In the genomic region with DNA sequence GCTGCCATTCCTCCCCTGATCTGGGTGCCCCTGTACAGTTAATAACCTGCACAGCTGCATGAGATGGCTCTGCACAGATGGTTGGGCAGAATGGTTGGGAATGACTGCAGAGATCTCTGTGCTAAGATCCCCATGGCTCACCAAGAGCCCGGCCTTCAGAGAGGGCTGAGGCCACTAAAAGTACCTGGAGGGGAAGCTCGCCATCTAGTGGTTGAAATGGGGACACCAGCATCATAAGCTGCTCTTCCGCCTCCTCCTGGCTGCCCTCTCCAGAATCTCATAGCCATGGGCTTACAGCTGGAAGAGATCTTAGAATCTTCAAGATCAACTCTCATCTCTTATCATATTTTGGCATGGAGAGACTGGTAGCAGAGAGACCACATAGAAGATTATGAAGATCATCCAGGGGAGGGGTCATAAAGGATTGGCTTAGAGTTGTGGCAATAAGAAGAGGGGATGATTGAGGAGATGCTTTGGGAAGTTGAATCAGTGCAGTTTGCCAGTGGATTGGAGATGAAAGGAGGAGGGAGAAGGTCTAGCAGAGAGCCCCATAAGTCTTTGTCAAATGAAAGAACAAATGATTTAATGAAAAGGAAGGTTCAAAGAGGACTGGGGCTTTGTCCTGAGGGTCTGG, we compare ENCODE assay signal across 9 cellular contexts. TPM values are rescaled to one million over a fixed set of nuclear protein-coding genes. Genes with fewer than 3 reads are reported as not detected.
DNase-seq lines count a peak whose midpoint lies in the region; ATAC-seq and TF ChIP-seq lines count a peak whose summit lies in the region.
"Had no signal": no experiment of that assay in that cellular context is flagged by ENCODE, and none has a peak within 500 bp of the region (broad histone marks: within the 10 kb centered on the region; RNA-seq: fewer than 3 reads in every experiment).

No MANE protein-coding gene starts in this region.

- POLR2A ChIA-PET in activated B cell treated with CpG ODN at 0.5 μM for 24 hours (lab: Charles Lee), result no interaction called here

- H3K4me3 Mint-ChIP-seq in activated B cell treated with CpG ODN at 0.5 μM for 24 hours, result no peak overlapping the region
- no peak overlapping the region for H3K4me3 Mint-ChIP-seq in central memory CD8-positive, alpha-beta T cell

- CTCF ChIA-PET in activated B cell treated with CpG ODN at 0.5 μM for 24 hours (lab: Charles Lee), result interaction anchor here (0.6 to 4.0 kb wide), 18 partner anchors 11 to 634 kb away, joined by 3 to 35 read pairs (median 4); partner anchors contain the start of gene NECTIN1

- peak; percentile 76 for TF ChIP-seq CTCF in activated B cell treated with CpG ODN at 0.5 μM for 24 hours (IDR thresholded peaks at IDR 0.05)

- ATAC-seq in activated B cell treated with CpG ODN at 0.5 μM for 24 hours (ENCODE audit: low read depth) (peak; percentile 77), GM18511 (IDR thresholded peaks at IDR 0.05; ENCODE audit: unreplicated experiment) (no peak)
- ATAC-seq in central memory CD8-positive, alpha-beta T cell (replicated peaks; ENCODE audit: extremely low read depth, poor library complexity, severe bottlenecking), result peak; percentile 32

- no peaks in the 10 kb centered on the region for H3K36me3 ChIP-seq in H7 (replicated peaks; ENCODE audit: control insufficient read depth, insufficient read depth, low read length)
- H3K36me3 ChIP-seq: SJSA1 had no signal

- no peak overlapping the region for H3K4me3 ChIP-seq in H7 (ENCODE audit: insufficient read depth, low read depth, low read length)
- H3K4me3 ChIP-seq: SJSA1 had no signal

- no peaks in the 10 kb centered on the region for H3K36me3 Mint-ChIP-seq in activated B cell treated with CpG ODN at 0.5 μM for 24 hours (ENCODE audit: low read depth)
- H3K36me3 Mint-ChIP-seq in central memory CD8-positive, alpha-beta T cell (ENCODE audit: insufficient read depth), result no peaks in the 10 kb centered on the region

- intact Hi-C loops in activated B cell treated with CpG ODN at 0.5 μM for 24 hours (cut with micrococcal nuclease), result loop anchor here (1.0 kb wide), 4 partner anchors 68 to 822 kb away; no protein-coding TSS in a partner anchor

- no peak overlapping the region for H3K27ac Mint-ChIP-seq in activated B cell treated with CpG ODN at 0.5 μM for 24 hours
- H3K27ac Mint-ChIP-seq in central memory CD8-positive, alpha-beta T cell (ENCODE audit: low read depth), result no peak overlapping the region

- H3K27me3 ChIP-seq in H7 (ENCODE audit: control insufficient read depth, insufficient read depth, low read length), result no peaks in the 10 kb centered on the region
- H3K27me3 ChIP-seq: SJSA1 had no signal

- peak; percentile 56 for DNase-seq in DMS 273 treated with DMSO at 0.1 percent for 48 hours (lab: John Stamatoyannopoulos, UW)
- peak; percentile 72 for DNase-seq in H7
- DNase-seq in NCI-H2107 treated with DMSO at 0.1 percent for 48 hours (lab: John Stamatoyannopoulos, UW; ENCODE audit: unreplicated experiment), result peak; percentile 68
- peak; percentile 32 for DNase-seq in activated B cell treated with CpG ODN at 0.5 μM for 24 hours
- DNase-seq in central memory CD8-positive, alpha-beta T cell (ENCODE audit: low spot score in 2 of 2), result peak in 1 of 2 donors; percentile 46
- DNase-seq in left kidney (ENCODE audit: low read depth, low spot score), result peak; percentile 89
- peak; percentile 16 for DNase-seq in stimulated activated CD4-positive, alpha-beta T cell treated with anti-CD3 and anti-CD28 coated beads, Interleukin-2, amount 100 ng/mL, for 4 hours (ENCODE audit: low read depth)

- H3K27me3 Mint-ChIP-seq in activated B cell treated with CpG ODN at 0.5 μM for 24 hours, result peaks cover 20% of the 10 kb centered on the region
- peaks cover 49% of the 10 kb centered on the region for H3K27me3 Mint-ChIP-seq in central memory CD8-positive, alpha-beta T cell

- H3K4me1 Mint-ChIP-seq in activated B cell treated with CpG ODN at 0.5 μM for 24 hours, result no peaks in the 10 kb centered on the region
- H3K4me1 Mint-ChIP-seq in central memory CD8-positive, alpha-beta T cell, result no peaks in the 10 kb centered on the region

- H3K9me3 Mint-ChIP-seq in activated B cell treated with CpG ODN at 0.5 μM for 24 hours, result no peaks in the 10 kb centered on the region
- no peaks in the 10 kb centered on the region for H3K9me3 Mint-ChIP-seq in central memory CD8-positive, alpha-beta T cell

RNA-seq across cellular contexts. Expression of gene TLCD5, which starts 22.0 kb away (rescaled TPM):
- total RNA-seq in H7 (2014; rRNA removed; shearing (Covaris generic)), result 14.3 and 17.7 TPM in 2 replicates
- 0.15 and 0.22 TPM in 2 replicates for total RNA-seq in activated B cell treated with CpG ODN at 0.5 μM for 24 hours

RNA-seq across cellular contexts. Expression of gene ARHGEF12, which starts 33.1 kb away (rescaled TPM):
- total RNA-seq in H7 (2014; rRNA removed; shearing (Covaris generic)), result 19.2 and 27.6 TPM in 2 replicates
- 20.9 and 25.8 TPM in 2 replicates for total RNA-seq in activated B cell treated with CpG ODN at 0.5 μM for 24 hours

Comparison
In these comparisons a context has a peak if more than half of its experiments do, and no peak if none do; other contexts are left out.
1. RNA of gene TLCD5, which starts 22.0 kb away (total RNA-seq): 14.3 to 17.7 TPM in H7; 0.15 to 0.22 TPM in activated B cell treated with CpG ODN at 0.5 μM for 24 hours; every median in the first group is over 10 times any median in the second.